ENCODE assay signal across 31 cellular contexts in genomic region chr4:100746141-100746540, GRCh38.
"Had no signal": no experiment of that assay in that cellular context is flagged by ENCODE, and none has a peak within 500 bp of the region (broad histone marks: within the 10 kb centered on the region; RNA-seq: fewer than 3 reads in every experiment).

No MANE protein-coding gene starts in this region.

- H3K36me3 Mint-ChIP-seq: immature natural killer cell; naive B cell; natural killer cell; neural progenitor cell; stimulated activated naive B cell treated with anti-CD40 and anti-IgM and Interleukin-4, amounts not matched to agents 10 μg/mL and 1 μg/mL and 100 μg/mL, for 72 hours had no signal

- H3K4me3 ChIP-seq: heart left ventricle, left lung, lower lobe of right lung, neural progenitor cell, pancreas, prostate gland, suprapubic skin, thoracic aorta, tibial artery, upper lobe of right lung had no signal

- H3K4me1 Mint-ChIP-seq: immature natural killer cell; naive B cell; natural killer cell; nephron progenitor cell; neural progenitor cell; stimulated activated naive B cell treated with anti-CD40 and anti-IgM and Interleukin-4, amounts not matched to agents 10 μg/mL and 1 μg/mL and 100 μg/mL, for 72 hours had no signal

- ATAC-seq: heart left ventricle; left colon; left lung; lower lobe of right lung; natural killer cell; pancreas; right cardiac atrium; sciatic nerve; stimulated activated naive B cell treated with anti-CD40 and anti-IgM and Interleukin-4, amounts not matched to agents 10 μg/mL and 1 μg/mL and 100 μg/mL, for 72 hours; upper lobe of right lung had no signal

- DNase-seq: heart left ventricle; hypothalamus; immature natural killer cell; kidney; left colon; lower lobe of right lung; mammary epithelial cell; mesenchymal stem cell; naive B cell; natural killer cell; nephron progenitor cell; pancreas; posterior cingulate gyrus; retina; right cardiac atrium; small intestine; stimulated activated CD4-positive, alpha-beta T cell treated with anti-CD3 and anti-CD28 coated beads, Interleukin-1b, Interleukin-23, amount 100 ng/mL, for 48 hours; stimulated activated CD4-positive, alpha-beta T cell treated with anti-CD3 and anti-CD28 coated beads, Interleukin-2, amount 100 ng/mL, for 48 hours; stimulated activated CD4-positive, alpha-beta T cell treated with anti-CD3 and anti-CD28 coated beads, Interleukin-4, amount 100 ng/mL, for 4 hours; stimulated activated CD8-positive, alpha-beta memory T cell treated with anti-CD3 and anti-CD28 coated beads, Interleukin-4, amount 100 ng/mL, for 48 hours; stimulated activated naive B cell treated with anti-CD40 and anti-IgM and Interleukin-4, amounts not matched to agents 10 μg/mL and 1 μg/mL and 100 μg/mL, for 72 hours; tibial artery; upper lobe of right lung had no signal

- H3K4me3 Mint-ChIP-seq: immature natural killer cell; mesothelial cell of epicardium; naive B cell; natural killer cell; nephron progenitor cell; neural progenitor cell; stimulated activated naive B cell treated with anti-CD40 and anti-IgM and Interleukin-4, amounts not matched to agents 10 μg/mL and 1 μg/mL and 100 μg/mL, for 72 hours; stimulated activated naive CD8-positive, alpha-beta T cell treated with anti-CD3 and anti-CD28 coated beads, Interleukin-15, Interleukin-2, amounts not matched to agents 100 ng/mL and 50 ng/mL, for 24 hours had no signal

- H3K27ac Mint-ChIP-seq: immature natural killer cell; mesothelial cell of epicardium; naive B cell; natural killer cell; nephron progenitor cell; neural progenitor cell; stimulated activated naive CD8-positive, alpha-beta T cell treated with anti-CD3 and anti-CD28 coated beads, Interleukin-15, Interleukin-2, amounts not matched to agents 100 ng/mL and 50 ng/mL, for 24 hours had no signal

- H3K9me3 Mint-ChIP-seq: natural killer cell; stimulated activated naive B cell treated with anti-CD40 and anti-IgM and Interleukin-4, amounts not matched to agents 10 μg/mL and 1 μg/mL and 100 μg/mL, for 72 hours; stimulated activated naive CD8-positive, alpha-beta T cell treated with anti-CD3 and anti-CD28 coated beads, Interleukin-15, Interleukin-2, amounts not matched to agents 100 ng/mL and 50 ng/mL, for 24 hours had no signal
